In the genomic region with DNA sequence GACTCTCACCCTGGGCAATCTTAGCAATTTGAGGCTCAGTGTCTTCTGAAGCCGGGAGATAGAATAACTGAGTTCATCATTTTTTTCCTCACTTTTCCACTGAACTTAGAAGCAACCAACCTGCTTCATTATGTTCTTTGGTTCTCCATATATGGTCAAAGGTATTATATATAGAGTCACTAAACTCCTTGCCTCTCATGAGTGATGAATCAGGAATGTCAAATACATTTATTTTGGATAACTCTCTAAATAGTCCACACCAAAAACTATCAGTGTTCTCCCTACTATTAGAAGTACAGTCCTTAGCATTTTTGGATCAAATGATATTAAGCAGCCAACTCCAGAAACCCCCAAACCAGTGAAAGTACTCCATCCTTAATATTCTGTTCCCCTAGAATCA, we compare ENCODE assay signal across 18 cellular contexts.
DNase-seq lines count a peak whose midpoint lies in the region; ATAC-seq and TF ChIP-seq lines count a peak whose summit lies in the region.
"Had no signal": no experiment of that assay in that cellular context is flagged by ENCODE, and none has a peak within 500 bp of the region (broad histone marks: within the 10 kb centered on the region; RNA-seq: fewer than 3 reads in every experiment).

No MANE protein-coding gene starts in this region.

- no peak overlapping the region for H2AFZ ChIP-seq in PC-3 (ENCODE audit: low read length)
- H2AFZ ChIP-seq: GM23338 had no signal

- H3K9me3 ChIP-seq in PC-3 (ENCODE audit: low read length) (no peaks in the 10 kb centered on the region), WERI-Rb-1 (ENCODE audit: severe bottlenecking) (no peaks in the 10 kb centered on the region)
- H3K9me3 ChIP-seq: BLaER1 had no signal

- POLR2A ChIA-PET in PC-3 (lab: Charles Lee; ENCODE audit: unreplicated experiment) = no interaction called here

- H3K36me3 Mint-ChIP-seq in activated T-helper 17 cell treated with anti-CD3 and anti-CD28 coated beads, Interleukin-2, amount 50 U/mL, for 72 hours (ENCODE audit: low read depth) = no peaks in the 10 kb centered on the region
- H3K36me3 Mint-ChIP-seq: CD14-positive monocyte; CD4-positive, alpha-beta memory T cell; IgD-negative memory B cell had no signal

- H3K9me3 Mint-ChIP-seq in activated T-helper 17 cell treated with anti-CD3 and anti-CD28 coated beads, Interleukin-2, amount 50 U/mL, for 72 hours = peaks cover 10% of the 10 kb centered on the region

- peaks cover 4% of the 10 kb centered on the region for H3F3A ChIP-seq in PC-3 (ENCODE audit: low read length, unreplicated experiment)

- no peak overlapping the region for H3K4me3 Mint-ChIP-seq in activated T-helper 17 cell treated with anti-CD3 and anti-CD28 coated beads, Interleukin-2, amount 50 U/mL, for 72 hours
- H3K4me3 Mint-ChIP-seq: CD14-positive monocyte; CD4-positive, alpha-beta memory T cell; GM23338; HFFc6; IgD-negative memory B cell had no signal

- H3K4me3 ChIP-seq in PC-3 (ENCODE audit: low read length) (no peak overlapping the region), WERI-Rb-1 (ENCODE audit: low read depth, low read length) (no peak overlapping the region)
- H3K4me3 ChIP-seq: BLaER1, GM23338 had no signal

- H3K9me2 ChIP-seq in PC-3 (replicated peaks; ENCODE audit: low read length) = no peaks in the 10 kb centered on the region

- H3K9ac ChIP-seq in PC-3 (ENCODE audit: low read length) = no peak overlapping the region
- H3K9ac ChIP-seq: BLaER1 had no signal

- H3K36me3 ChIP-seq in PC-3 (ENCODE audit: low read depth, low read length) = 0 out of 2 replicates have a peak, but pooled peaks cover 6% of the 10 kb centered on the region
- no peaks in the 10 kb centered on the region for H3K36me3 ChIP-seq in WERI-Rb-1
- H3K36me3 ChIP-seq: BLaER1 had no signal

- H3K27me3 ChIP-seq in PC-3 (ENCODE audit: low read length) (no peaks in the 10 kb centered on the region), WERI-Rb-1 (ENCODE audit: insufficient read depth, low read depth, severe bottlenecking) (no peaks in the 10 kb centered on the region)
- H3K27me3 ChIP-seq: BLaER1 had no signal

- H3K27me3 Mint-ChIP-seq in activated T-helper 17 cell treated with anti-CD3 and anti-CD28 coated beads, Interleukin-2, amount 50 U/mL, for 72 hours = no peaks in the 10 kb centered on the region
- H3K27me3 Mint-ChIP-seq: CD4-positive, alpha-beta memory T cell; IgD-negative memory B cell had no signal

- no peaks in the 10 kb centered on the region for H3K4me1 Mint-ChIP-seq in activated T-helper 17 cell treated with anti-CD3 and anti-CD28 coated beads, Interleukin-2, amount 50 U/mL, for 72 hours
- H3K4me1 Mint-ChIP-seq: CD14-positive monocyte; CD4-positive, alpha-beta memory T cell; GM23338; IgD-negative memory B cell had no signal

- H3K4me1 ChIP-seq in PC-3 (ENCODE audit: insufficient read depth, low read length) = peaks cover 46% of the 10 kb centered on the region
- H3K4me1 ChIP-seq: BLaER1 had no signal

- TF ChIP-seq CTCF in PC-3 (conservative IDR thresholded peaks at IDR 0.05; ENCODE audit: low read depth, low read length) (no peak), WERI-Rb-1 (IDR thresholded peaks at IDR 0.05; ENCODE audit: low read depth, low read length) (no peak)

- no TSS peak for BruUV-seq in PC-3 (replicated peaks; lab: Mats Ljungman, UMichigan)

- DNase-seq in EL = peak; percentile 3
- DNase-seq in PC-3 = peak; percentile 75
- DNase-seq in astrocyte of the hippocampus (ENCODE audit: low read depth, low spot score) = peak; percentile 2
- no peak for DNase-seq in WERI-Rb-1
- DNase-seq in NCI-H187 (lab: John Stamatoyannopoulos, UW) = no peak
- DNase-seq: 8988T; CD4-positive, alpha-beta memory T cell; DMS153; DMS79; HFFc6 had no signal

- H3K27ac Mint-ChIP-seq in activated T-helper 17 cell treated with anti-CD3 and anti-CD28 coated beads, Interleukin-2, amount 50 U/mL, for 72 hours = no peak overlapping the region
- H3K27ac Mint-ChIP-seq: CD14-positive monocyte; CD4-positive, alpha-beta memory T cell; GM23338; HFFc6; IgD-negative memory B cell had no signal

- H3K27ac ChIP-seq in PC-3 (ENCODE audit: low read length) = no peak overlapping the region
- no peak overlapping the region for H3K27ac ChIP-seq in WERI-Rb-1
- H3K27ac ChIP-seq: BLaER1 had no signal

- CTCF ChIA-PET in PC-3 (lab: Charles Lee) = no interaction called here

- intact Hi-C loops in PC-3 (cut with micrococcal nuclease) = loop anchor here (10.0 kb wide), 2 partner anchors 267 to 577 kb away; no protein-coding TSS in a partner anchor

- peak; percentile 43 for ATAC-seq in PC-3
- no peak for ATAC-seq in GM21529 (IDR thresholded peaks at IDR 0.05; ENCODE audit: unreplicated experiment)
- ATAC-seq in activated T-helper 17 cell treated with anti-CD3 and anti-CD28 coated beads, Interleukin-2, amount 50 U/mL, for 72 hours (replicated peaks) = no peak
- ATAC-seq: GM23338, HCT116, HepG2 had no signal

- H3K4me2 ChIP-seq in PC-3 (ENCODE audit: low read length) = peak overlapping the region; percentile 26; the same call in 1 of the 2 replicates
- H3K4me2 ChIP-seq: BLaER1, GM23338 had no signal

- H4K20me1 ChIP-seq in PC-3 (ENCODE audit: low read length) = no peaks in the 10 kb centered on the region
- H4K20me1 ChIP-seq: BLaER1 had no signal

- no peaks in the 10 kb centered on the region for H3K79me2 ChIP-seq in PC-3 (ENCODE audit: low read length)

Comparison
In these comparisons a context has a peak if more than half of its experiments do, and no peak if none do; other contexts are left out.
1. DNase-seq: peak in EL (single experiment), PC-3 (single experiment) and astrocyte of the hippocampus (single experiment); none in WERI-Rb-1 (single experiment) and NCI-H187 (0 of 2).